ENCODE assay signal across 27 cellular contexts in genomic region chr13:27679896-27680295, GRCh38.
"Had no signal": no experiment of that assay in that cellular context is flagged by ENCODE, and none has a peak within 500 bp of the region (broad histone marks: within the 10 kb centered on the region; RNA-seq: fewer than 3 reads in every experiment).

No MANE protein-coding gene starts in this region.

- H3K27me3 ChIP-seq: esophagus squamous epithelium, left lung, sigmoid colon, uterus had no signal

- DNase-seq: activated CD4-positive, alpha-beta T cell treated with anti-CD3 and anti-CD28 coated beads for 4 hours; activated CD4-positive, alpha-beta T cell treated with anti-CD3 and anti-CD28 coated beads, Interleukin-2, amount 50 U/mL, for 4 hours; activated CD8-positive, alpha-beta memory T cell treated with anti-CD3 and anti-CD28 coated beads, Interleukin-2, amount 50 U/mL, for 4 hours; activated gamma-delta T cell treated with Interleukin-2 at 50 U/mL for 16 hours; activated naive CD4-positive, alpha-beta T cell treated with anti-CD3 and anti-CD28 coated beads, Interleukin-2, amount 50 U/mL, for 16 hours; activated T-cell treated with anti-CD3 and anti-CD28 coated beads, Interleukin-2, amount 50 U/mL, for 1 hour; dermis blood vessel endothelial cell; effector CD4-positive, alpha-beta T cell; esophagus squamous epithelium; foreskin melanocyte; heart right ventricle; left lung; lower lobe of right lung; mesendoderm; natural killer cell; occipital lobe; psoas muscle; sigmoid colon; small intestine; stimulated activated CD4-positive, alpha-beta T cell treated with anti-CD3 and anti-CD28 coated beads, Interleukin-4, amount 100 ng/mL, for 24 hours; stimulated activated naive CD8-positive, alpha-beta T cell treated with anti-CD3 and anti-CD28 coated beads, Interleukin-15, amount 100 ng/mL, for 72 hours; substantia nigra; T-helper 17 cell; T1000; uterus had no signal

- H3K4me3 ChIP-seq: esophagus squamous epithelium, heart right ventricle, left lung, lower lobe of right lung, neural progenitor cell, psoas muscle, sigmoid colon, uterus had no signal

- FAIRE-seq: colon, small intestine had no signal

- H3K36me3 ChIP-seq: esophagus squamous epithelium, heart right ventricle, left lung, lower lobe of right lung, neural progenitor cell, sigmoid colon, uterus had no signal
